Comparison of ENCODE assay signal across 9 cellular contexts in genomic region chr16:21638573-21638975, GRCh38. TPM values are rescaled to one million over a fixed set of nuclear protein-coding genes. Genes with fewer than 3 reads are reported as not detected.
DNase-seq lines count a peak whose midpoint lies in the region; ATAC-seq and TF ChIP-seq lines count a peak whose summit lies in the region.
"Had no signal": no experiment of that assay in that cellular context is flagged by ENCODE, and none has a peak within 500 bp of the region (broad histone marks: within the 10 kb centered on the region; RNA-seq: fewer than 3 reads in every experiment).

No MANE protein-coding gene starts in this region.

- DNase-seq in GM10266 (ENCODE audit: extremely low spot score) (peak; percentile 53), RKO (ENCODE audit: low spot score) (peak; percentile 42), non-pigmented ciliary epithelial cell (ENCODE audit: low read depth) (peak; percentile 31), UCSD-AML1 (lab: John Stamatoyannopoulos, UW; ENCODE audit: unreplicated experiment) (no peak), SK-N-DZ (ENCODE audit: low spot score) (no peak)
- peak; percentile 28 for DNase-seq in central memory CD4-positive, alpha-beta T cell
- DNase-seq: NCI-H524 had no signal

- no peak for ATAC-seq in GM19324 (IDR thresholded peaks at IDR 0.05; ENCODE audit: low FRiP score, unreplicated experiment)
- ATAC-seq in HG02763 (IDR thresholded peaks at IDR 0.05; ENCODE audit: unreplicated experiment), result no peak

- TF ChIP-seq CTCF in GM10266 (IDR thresholded peaks at IDR 0.05; ENCODE audit: control insufficient read depth, insufficient read depth, low read depth, missing control alignments), result no peak

RNA-seq across cellular contexts. Expression of gene IGSF6, which starts 13.8 kb away (rescaled TPM):
- polyA plus RNA-seq in SK-N-DZ (2014; cell fraction: cytosol; rRNA removed), result not detected in 2 replicates
- polyA plus RNA-seq in SK-N-DZ (2014; cell fraction: nucleus; rRNA removed), result not detected in 2 replicates

RNA-seq across cellular contexts. Expression of gene OTOA, which starts 25.2 kb away (rescaled TPM):
- not detected in 2 replicates for polyA plus RNA-seq in SK-N-DZ (2014; cell fraction: cytosol; rRNA removed)
- 0.37 TPM in 1 of 2 replicates, not detected in the other for polyA plus RNA-seq in SK-N-DZ (2014; cell fraction: nucleus; rRNA removed)

RNA-seq across cellular contexts. Expression of gene METTL9, which starts 39.2 kb away (rescaled TPM):
- 244 and 259 TPM in 2 replicates for polyA plus RNA-seq in SK-N-DZ (2014; cell fraction: cytosol; rRNA removed)
- 156 TPM in 2 replicates for polyA plus RNA-seq in SK-N-DZ (2014; cell fraction: nucleus; rRNA removed)

Comparison
In these comparisons a context has a peak if more than half of its experiments do, and no peak if none do; other contexts are left out.
1. DNase-seq: peak in GM10266 (single experiment), RKO (single experiment), central memory CD4-positive, alpha-beta T cell (single experiment) and non-pigmented ciliary epithelial cell (single experiment); none in UCSD-AML1 (single experiment) and SK-N-DZ (single experiment).